In the genomic region with DNA sequence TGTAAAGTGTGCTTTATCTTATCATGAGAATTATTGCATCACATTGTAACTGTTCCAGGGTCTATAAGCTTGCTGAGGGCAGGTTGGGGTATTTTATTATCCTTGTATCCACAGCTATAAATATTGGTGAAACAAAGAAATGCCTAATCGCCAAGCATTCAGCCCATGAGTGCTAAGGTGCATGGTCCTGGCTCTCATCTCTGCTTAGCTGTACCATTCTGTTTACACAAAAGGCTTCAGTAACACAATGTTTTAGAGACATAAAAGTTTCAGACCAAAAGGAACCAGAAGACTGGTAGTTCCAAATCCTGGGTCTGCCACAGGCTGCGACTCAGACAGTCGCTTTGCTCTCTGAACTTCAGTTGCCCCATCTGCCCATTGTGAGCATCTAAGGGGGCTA, we compare ENCODE assay signal across 26 cellular contexts.
DNase-seq lines count a peak whose midpoint lies in the region; ATAC-seq, FAIRE-seq and TF ChIP-seq lines count a peak whose summit lies in the region.
"Had no signal": no experiment of that assay in that cellular context is flagged by ENCODE, and none has a peak within 500 bp of the region (broad histone marks: within the 10 kb centered on the region; RNA-seq: fewer than 3 reads in every experiment).

No MANE protein-coding gene starts in this region.

- no peak for FAIRE-seq in HepG2 (lab: Jason Lieb, UNC)
- FAIRE-seq: A204.1, D721Med, GM12878, GM12892, GM18507 had no signal

- no peak overlapping the region for H3K18ac ChIP-seq in IMR-90 (ENCODE audit: low read depth, low read length)

- intact Hi-C loops in IMR-90 (cut with micrococcal nuclease): loop anchor here (5.0 kb wide), 1 partner anchor 357 kb away; the partner anchor contains the start of gene DAB1
- intact Hi-C loops in HepG2 (cut with micrococcal nuclease; ENCODE audit: unreplicated experiment): loop anchor here (10.0 kb wide), 1 partner anchor 101 kb away; the partner anchor contains the start of gene C8B

- no peak overlapping the region for H3K56ac ChIP-seq in IMR-90 (ENCODE audit: extremely low read depth, insufficient read depth, low read length)

- no peaks in the 10 kb centered on the region for H4K20me1 ChIP-seq in IMR-90 (ENCODE audit: insufficient read depth, low read length)
- no peaks in the 10 kb centered on the region for H4K20me1 ChIP-seq in HepG2 (ENCODE audit: insufficient read depth, low read length)
- H4K20me1 ChIP-seq in neural cell (ENCODE audit: insufficient read depth): no peaks in the 10 kb centered on the region
- H4K20me1 ChIP-seq: BLaER1 had no signal

- no peaks in the 10 kb centered on the region for H3K9me1 ChIP-seq in IMR-90 (ENCODE audit: insufficient read depth, low read length)

- no peak for DNase-seq in IMR-90
- peak; percentile 23 for DNase-seq in LNCaP clone FGC (ENCODE audit: low read depth)
- DNase-seq in HepG2 (ENCODE audit: low spot score): no peak
- no peak for DNase-seq in DMS153 treated with DMSO at 0.1 percent for 48 hours (lab: John Stamatoyannopoulos, UW; ENCODE audit: unreplicated experiment)
- no peak for DNase-seq in D341Med (ENCODE audit: low spot score)
- DNase-seq: 8988T; ACHN; BE2C; C1 segment of cervical spinal cord; CD4-positive, alpha-beta memory T cell; CD4-positive, CD25-positive, alpha-beta regulatory T cell; CD8-positive, alpha-beta memory T cell; COR-L47; DMS53; DMS79; DND-41; EL; GDM1 had no signal

- no peak overlapping the region for H3K14ac ChIP-seq in IMR-90 (replicated peaks; ENCODE audit: low read depth, low read length)

- H2BK5ac ChIP-seq in IMR-90 (ENCODE audit: low read depth, low read length, poor library complexity, severe bottlenecking): no peak overlapping the region

- no CpG with 5 or more reads among the region's 3 CpGs for WGBS in IMR-90 (ENCODE audit: extremely low coverage in 2 of 2, insufficient read length in 1 of 2), 2 experiments
- WGBS in HepG2 (ENCODE audit: low lambda C conversion rate): 77% methylated on average over 3 of the region's 3 CpGs

- no peaks in the 10 kb centered on the region for H3F3A ChIP-seq in neural cell (ENCODE audit: insufficient read depth, low read length, poor library complexity, severe bottlenecking)

- H2BK20ac ChIP-seq in IMR-90 (ENCODE audit: low read depth, low read length): no peak overlapping the region

- CTCF ChIA-PET in IMR-90 (lab: Yijun Ruan, JAX): no interaction called here
- CTCF ChIA-PET in HepG2 (lab: Yijun Ruan, JAX; ENCODE audit: low intra/inter-chr PET ratio, low total read pairs): no interaction called here

- ATAC-seq in IMR-90 (ENCODE audit: low read depth) (no peak), HepG2 (no peak), GM19035 (IDR thresholded peaks at IDR 0.05; ENCODE audit: unreplicated experiment) (no peak)
- ATAC-seq: GM12878 had no signal

- no peak overlapping the region for H3K4ac ChIP-seq in IMR-90 (ENCODE audit: low read depth, low read length)

- BruUV-seq in IMR-90 (replicated peaks; lab: Mats Ljungman, UMichigan) (no TSS peak), HepG2 (replicated peaks; lab: Mats Ljungman, UMichigan) (no TSS peak)

- H3K27ac ChIP-seq in IMR-90 (ENCODE audit: insufficient read depth, low read length) (no peak overlapping the region), HepG2 (ENCODE audit: extremely low read length, insufficient read depth, low read length) (no peak overlapping the region), neural cell (ENCODE audit: low read length) (peak overlapping the region; percentile 10)
- H3K27ac ChIP-seq: BLaER1 had no signal

- H2AFZ ChIP-seq in IMR-90 (replicated peaks; ENCODE audit: low read length, poor library complexity) (no peak overlapping the region), HepG2 (ENCODE audit: low read length) (no peak overlapping the region), neural cell (ENCODE audit: low read depth, low read length) (no peak overlapping the region)

- dilution Hi-C loops in IMR-90 (cut with HindIII; ENCODE audit: low sequenced_read_pairs, unreplicated experiment): no loop called here

- TF ChIP-seq POLR2A in IMR-90 (IDR thresholded peaks at IDR 0.05; ENCODE audit: low read depth, low read length) (no peak), HepG2 (IDR thresholded peaks at IDR 0.05; ENCODE audit: insufficient read depth in 1 of 2, low read depth in 2 of 2, low read length in 2 of 2) (no peak)

- POLR2A ChIA-PET in IMR-90 (lab: Charles Lee; ENCODE audit: unreplicated experiment): no interaction called here
- POLR2A ChIA-PET in HepG2 (lab: Yijun Ruan, JAX): no interaction called here

- in situ Hi-C loops in IMR-90 (cut with MboI; ENCODE audit: low sequenced_read_pairs) (no loop called here), HepG2 (cut with HindIII; ENCODE audit: extremely low pct_ligation_motif_present, low pct_unique_long_range_greater_than_20kb) (no loop called here)

- H3K9ac ChIP-seq in IMR-90 (ENCODE audit: low read depth, low read length) (no peak overlapping the region), HepG2 (ENCODE audit: insufficient read depth, low read depth, low read length) (no peak overlapping the region), neural cell (ENCODE audit: low read length) (no peak overlapping the region)
- H3K9ac ChIP-seq: BLaER1 had no signal

- no peak overlapping the region for H4K5ac ChIP-seq in IMR-90 (ENCODE audit: low read depth, low read length)

- no peaks in the 10 kb centered on the region for H3K27me3 ChIP-seq in IMR-90 (ENCODE audit: control insufficient read depth, insufficient read depth, low read length)
- H3K27me3 ChIP-seq in HepG2 (ENCODE audit: control insufficient read depth in 1 of 2, insufficient read depth in 2 of 2, low read length in 2 of 2): no peaks in the 10 kb centered on the region; a peak in 1 of 5 replicates
- no peaks in the 10 kb centered on the region for H3K27me3 ChIP-seq in neural cell (ENCODE audit: insufficient read depth, low read depth, low read length)
- H3K27me3 ChIP-seq: BE2C, BLaER1 had no signal

- H3K9me3 ChIP-seq in IMR-90 (ENCODE audit: control insufficient read depth, insufficient read depth, low read length) (no peaks in the 10 kb centered on the region), HepG2 (ENCODE audit: low read length) (no peaks in the 10 kb centered on the region), neural cell (ENCODE audit: low read length) (no peaks in the 10 kb centered on the region)
- H3K9me3 ChIP-seq: BE2C, BLaER1 had no signal

- no peak for TF ChIP-seq EP300 in HepG2 (IDR thresholded peaks at IDR 0.05; ENCODE audit: low read depth in 2 of 2, low read length in 2 of 2)
- TF ChIP-seq EP300 in HepG2 (CRISPR knock-in tag; IDR thresholded peaks at IDR 0.05; ENCODE audit: borderline replicate concordance): no peak
- TF ChIP-seq EP300 in neural cell (conservative IDR thresholded peaks at IDR 0.05; ENCODE audit: poor library complexity, severe bottlenecking): no peak

- H4K8ac ChIP-seq in IMR-90 (ENCODE audit: low read depth in 2 of 2, low read length in 2 of 2): no peak overlapping the region

- no peak overlapping the region for H3K23ac ChIP-seq in IMR-90 (ENCODE audit: low read depth, low read length)

- H3K9me2 ChIP-seq in neural cell (ENCODE audit: insufficient read depth, low read length): no peaks in the 10 kb centered on the region

- TF ChIP-seq RAD21 in IMR-90 (IDR thresholded peaks at IDR 0.05; ENCODE audit: low read length): no peak
- TF ChIP-seq RAD21 in HepG2 (CRISPR knock-in tag; IDR thresholded peaks at IDR 0.05): no peak
- TF ChIP-seq RAD21 in neural cell (conservative IDR thresholded peaks at IDR 0.05): no peak

- no peak overlapping the region for H4K91ac ChIP-seq in IMR-90 (ENCODE audit: insufficient read depth, low read depth, low read length)

- H3K36me3 ChIP-seq in IMR-90 (ENCODE audit: control insufficient read depth, insufficient read depth, low read length) (no peaks in the 10 kb centered on the region), HepG2 (replicated peaks in 1 of 2; ENCODE audit: control insufficient read depth in 1 of 2, insufficient read depth in 2 of 2, low read length in 2 of 2) (no peaks in the 10 kb centered on the region), neural cell (ENCODE audit: insufficient read depth, low read length) (no peaks in the 10 kb centered on the region)
- H3K36me3 ChIP-seq: BE2C had no signal

- H3K4me2 ChIP-seq in IMR-90 (ENCODE audit: low read depth, low read length): no peak overlapping the region
- H3K4me2 ChIP-seq in HepG2 (ENCODE audit: low read depth, low read length): no peak overlapping the region
- no peak overlapping the region for H3K4me2 ChIP-seq in neural cell (ENCODE audit: low read length)
- H3K4me2 ChIP-seq: BLaER1 had no signal

- H3K79me1 ChIP-seq in IMR-90 (ENCODE audit: low read depth in 1 of 2, low read length in 2 of 2): no peaks in the 10 kb centered on the region

- no peaks in the 10 kb centered on the region for H3K79me2 ChIP-seq in HepG2 (ENCODE audit: insufficient read depth, low read length)
- no peaks in the 10 kb centered on the region for H3K79me2 ChIP-seq in neural cell (replicated peaks; ENCODE audit: insufficient read depth, low read length)

- TF ChIP-seq CTCF in IMR-90 (conservative IDR thresholded peaks at IDR 0.05; ENCODE audit: low read depth, low read length): no peak
- no peak for TF ChIP-seq CTCF in LNCaP clone FGC (IDR thresholded peaks at IDR 0.05; ENCODE audit: control insufficient read depth, extremely low read depth, insufficient read depth)
- no peak for TF ChIP-seq CTCF in HepG2 (CRISPR knock-in tag; IDR thresholded peaks at IDR 0.05)
- TF ChIP-seq CTCF in neural cell (IDR thresholded peaks at IDR 0.05; ENCODE audit: poor library complexity, severe bottlenecking): no peak

- H3K4me3 ChIP-seq in IMR-90 (ENCODE audit: insufficient read depth, low read depth, low read length): no peak overlapping the region
- no peak overlapping the region for H3K4me3 ChIP-seq in LNCaP clone FGC (ENCODE audit: low read depth, low read length)
- H3K4me3 ChIP-seq in HepG2 (replicated peaks in 1 of 3; ENCODE audit: insufficient read depth in 1 of 3, low read depth in 2 of 3, low read length in 3 of 3): no peak overlapping the region
- no peak overlapping the region for H3K4me3 ChIP-seq in neural cell (ENCODE audit: low read length)
- H3K4me3 ChIP-seq: BLaER1, GM12878 had no signal

- no peak overlapping the region for H2AK9ac ChIP-seq in IMR-90 (replicated peaks; ENCODE audit: low read depth, low read length, poor library complexity)

- peaks cover 6% of the 10 kb centered on the region; the same call in 1 of the 2 replicates for H3K4me1 ChIP-seq in IMR-90 (ENCODE audit: control insufficient read depth, insufficient read depth, low read length)
- H3K4me1 ChIP-seq in HepG2 (ENCODE audit: insufficient read depth, low read length): peaks cover 51% of the 10 kb centered on the region
- H3K4me1 ChIP-seq: BE2C had no signal

- no peak overlapping the region for H2AK5ac ChIP-seq in IMR-90 (ENCODE audit: low read depth, low read length)

- H2BK120ac ChIP-seq in IMR-90 (ENCODE audit: low read depth, low read length): no peak overlapping the region

- no peak overlapping the region for H2BK15ac ChIP-seq in IMR-90 (ENCODE audit: low read depth, low read length)

TF ChIP-seq in IMR-90, 13 proteins besides CTCF, POLR2A, EP300 and RAD21 (continues in another document):
- TF ChIP-seq RCOR1 (IDR thresholded peaks at IDR 0.05; ENCODE audit: insufficient replicate concordance, low read length): no peak

TF ChIP-seq in neural cell, 6 proteins besides CTCF, POLR2A, EP300 and RAD21 (continues in another document):
- no peak for TF ChIP-seq EZH2 (IDR thresholded peaks at IDR 0.05; ENCODE audit: borderline replicate concordance, insufficient read depth, low read length, poor library complexity, severe bottlenecking)
